In the genomic region with DNA sequence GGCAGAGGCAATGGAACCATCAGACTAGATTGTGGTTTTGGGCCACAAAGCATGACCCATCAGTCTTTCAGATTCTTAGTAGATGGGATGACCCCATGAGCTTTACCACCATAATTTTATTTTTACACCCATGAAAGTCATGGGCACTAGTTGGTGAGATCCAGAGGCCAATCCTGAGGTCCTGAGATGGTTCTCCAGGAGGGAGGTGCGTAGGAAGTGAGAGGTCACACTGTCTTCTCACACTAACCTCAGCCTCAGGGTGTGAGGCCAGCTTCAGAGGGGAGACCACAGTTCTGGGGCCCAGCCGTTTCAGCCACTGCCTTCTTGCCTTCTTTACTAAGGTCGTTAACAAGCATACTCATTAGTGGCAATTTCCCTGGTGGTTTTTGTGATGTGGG, we compare ENCODE assay signal across 1 cellular context.
TF ChIP-seq lines count a peak whose summit lies in the region.

No MANE protein-coding gene starts in this region.

TF ChIP-seq in SK-N-SH treated with all-trans-retinoic acid at 6 μM for 48 hours, 23 proteins besides CTCF, POLR2A, EP300 and RAD21 (continued from another document):
- TF ChIP-seq, protein P1, sequence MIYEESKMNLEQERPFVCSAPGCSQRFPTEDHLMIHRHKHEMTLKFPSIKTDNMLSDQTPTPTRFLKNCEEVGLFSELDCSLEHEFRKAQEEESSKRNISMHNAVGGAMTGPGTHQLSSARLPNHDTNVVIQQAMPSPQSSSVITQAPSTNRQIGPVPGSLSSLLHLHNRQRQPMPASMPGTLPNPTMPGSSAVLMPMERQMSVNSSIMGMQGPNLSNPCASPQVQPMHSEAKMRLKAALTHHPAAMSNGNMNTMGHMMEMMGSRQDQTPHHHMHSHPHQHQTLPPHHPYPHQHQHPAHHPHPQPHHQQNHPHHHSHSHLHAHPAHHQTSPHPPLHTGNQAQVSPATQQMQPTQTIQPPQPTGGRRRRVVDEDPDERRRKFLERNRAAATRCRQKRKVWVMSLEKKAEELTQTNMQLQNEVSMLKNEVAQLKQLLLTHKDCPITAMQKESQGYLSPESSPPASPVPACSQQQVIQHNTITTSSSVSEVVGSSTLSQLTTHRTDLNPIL (CRISPR knock-in tag; IDR thresholded peaks at IDR 0.05; ENCODE audit: low read depth) = no peak
- no peak for TF ChIP-seq ARNTL (CRISPR knock-in tag; IDR thresholded peaks at IDR 0.05; ENCODE audit: borderline replicate concordance, low read depth)
- TF ChIP-seq ZNF565 (CRISPR knock-in tag; conservative IDR thresholded peaks at IDR 0.05; ENCODE audit: low read depth) = no peak
- no peak for TF ChIP-seq ZC3H10 (CRISPR knock-in tag; IDR thresholded peaks at IDR 0.05)
- no peak for TF ChIP-seq PPARA (CRISPR knock-in tag; IDR thresholded peaks at IDR 0.05; ENCODE audit: borderline replicate concordance)
- TF ChIP-seq ZNF8 (CRISPR knock-in tag; IDR thresholded peaks at IDR 0.05) = no peak
- TF ChIP-seq CSDC2 (CRISPR knock-in tag; IDR thresholded peaks at IDR 0.05) = no peak
- TF ChIP-seq, protein P2, sequence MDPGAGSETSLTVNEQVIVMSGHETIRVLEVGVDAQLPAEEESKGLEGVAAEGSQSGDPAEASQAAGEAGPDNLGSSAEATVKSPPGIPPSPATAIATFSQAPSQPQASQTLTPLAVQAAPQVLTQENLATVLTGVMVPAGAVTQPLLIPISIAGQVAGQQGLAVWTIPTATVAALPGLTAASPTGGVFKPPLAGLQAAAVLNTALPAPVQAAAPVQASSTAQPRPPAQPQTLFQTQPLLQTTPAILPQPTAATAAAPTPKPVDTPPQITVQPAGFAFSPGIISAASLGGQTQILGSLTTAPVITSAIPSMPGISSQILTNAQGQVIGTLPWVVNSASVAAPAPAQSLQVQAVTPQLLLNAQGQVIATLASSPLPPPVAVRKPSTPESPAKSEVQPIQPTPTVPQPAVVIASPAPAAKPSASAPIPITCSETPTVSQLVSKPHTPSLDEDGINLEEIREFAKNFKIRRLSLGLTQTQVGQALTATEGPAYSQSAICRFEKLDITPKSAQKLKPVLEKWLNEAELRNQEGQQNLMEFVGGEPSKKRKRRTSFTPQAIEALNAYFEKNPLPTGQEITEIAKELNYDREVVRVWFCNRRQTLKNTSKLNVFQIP (CRISPR knock-in tag; IDR thresholded peaks at IDR 0.05; ENCODE audit: borderline replicate concordance, low read depth) = no peak
